Comparison of ENCODE assay signal across 1 cellular context in genomic region chr11:108571001-108571400, GRCh38.
TF ChIP-seq lines count a peak whose summit lies in the region.

No MANE protein-coding gene starts in this region.

TF ChIP-seq in K562, 482 proteins besides CTCF, POLR2A, EP300 and RAD21:
- TF ChIP-seq ZBTB11 (CRISPR knock-in tag; IDR thresholded peaks at IDR 0.05) (no peak), PHF20 (IDR thresholded peaks at IDR 0.05; ENCODE audit: partially characterized antibody) (no peak), E2F3 (CRISPR knock-in tag; IDR thresholded peaks at IDR 0.05) (no peak), ZBTB5 (IDR thresholded peaks at IDR 0.05) (no peak), PYGO2 (tag; IDR thresholded peaks at IDR 0.05) (no peak), TEAD2 (tag; IDR thresholded peaks at IDR 0.05) (no peak), PTTG1 (tag; IDR thresholded peaks at IDR 0.05; ENCODE audit: low read depth) (no peak), E2F1 (CRISPR knock-in tag; IDR thresholded peaks at IDR 0.05) (no peak), SETDB1 (IDR thresholded peaks at IDR 0.05; ENCODE audit: low read length) (no peak)
